Comparison of ENCODE assay signal across 23 cellular contexts in the genomic region with DNA sequence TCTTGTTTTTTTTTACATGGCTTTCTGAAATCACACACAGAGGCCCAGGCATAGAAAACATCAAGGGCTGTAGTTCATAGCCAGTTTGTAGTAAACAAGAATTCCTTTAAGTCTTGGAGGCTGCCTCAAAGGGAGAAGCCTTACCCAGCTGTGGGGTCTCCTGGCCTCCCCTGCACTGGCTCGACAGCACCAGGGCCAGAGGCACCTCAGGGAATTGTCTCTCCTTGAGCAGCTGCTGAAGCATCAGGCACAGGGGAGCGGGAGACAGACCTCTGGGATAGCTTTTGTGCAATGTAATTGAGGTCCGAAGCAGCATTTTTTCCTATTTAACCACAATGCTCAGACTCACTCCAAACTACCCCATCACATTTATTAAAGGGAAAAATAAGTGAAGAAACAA.
DNase-seq lines count a peak whose midpoint lies in the region; ATAC-seq and TF ChIP-seq lines count a peak whose summit lies in the region.
"Had no signal": no experiment of that assay in that cellular context is flagged by ENCODE, and none has a peak within 500 bp of the region (broad histone marks: within the 10 kb centered on the region; RNA-seq: fewer than 3 reads in every experiment).

No MANE protein-coding gene starts in this region.

- H3K27ac Mint-ChIP-seq in WTC11 (no peak overlapping the region), neural progenitor cell (no peak overlapping the region)
- H3K27ac Mint-ChIP-seq: CD14-positive monocyte; CD4-positive, alpha-beta T cell; CD8-positive, alpha-beta memory T cell had no signal

- no peak overlapping the region for H2AFZ ChIP-seq in neural progenitor cell (replicated peaks)

- H3K4me3 Mint-ChIP-seq in WTC11 (no peak overlapping the region), neural progenitor cell (no peak overlapping the region)
- H3K4me3 Mint-ChIP-seq: CD14-positive monocyte; CD4-positive, alpha-beta T cell; CD8-positive, alpha-beta memory T cell had no signal

- no peaks in the 10 kb centered on the region for H3K27me3 ChIP-seq in neural progenitor cell
- H3K27me3 ChIP-seq: BE2C; BLaER1 treated with 17β-estradiol and CSF1 and Interleukin-3, amounts not matched to agents 10 nM and 100 nM had no signal

- H3K4me2 ChIP-seq in neural progenitor cell = no peak overlapping the region
- H3K4me2 ChIP-seq: A549; BLaER1 treated with 17β-estradiol and CSF1 and Interleukin-3, amounts not matched to agents 10 nM and 100 nM had no signal

- no peaks in the 10 kb centered on the region for H4K20me1 ChIP-seq in neural progenitor cell (ENCODE audit: low read depth)
- H4K20me1 ChIP-seq: BLaER1 treated with 17β-estradiol and CSF1 and Interleukin-3, amounts not matched to agents 10 nM and 100 nM had no signal

- POLR2A ChIA-PET in WTC11 (lab: Charles Lee) = no interaction called here

- peaks cover 3% of the 10 kb centered on the region for H3K4me1 ChIP-seq in neural progenitor cell
- H3K4me1 ChIP-seq: A549; BE2C; BLaER1 treated with 17β-estradiol and CSF1 and Interleukin-3, amounts not matched to agents 10 nM and 100 nM had no signal

- H3K27ac ChIP-seq in neural progenitor cell = no peak overlapping the region
- H3K27ac ChIP-seq: A549; BLaER1 treated with 17β-estradiol and CSF1 and Interleukin-3, amounts not matched to agents 10 nM and 100 nM had no signal

- DNase-seq in NCI-H82 (lab: John Stamatoyannopoulos, UW) (peak; percentile 46), NCI-H82 treated with DMSO at 0.1 percent for 48 hours (lab: John Stamatoyannopoulos, UW; ENCODE audit: unreplicated experiment) (no peak), NCI-H2171 (lab: John Stamatoyannopoulos, UW) (peak; percentile 26), WTC11 (ENCODE audit: low spot score) (no peak), neural progenitor cell (ENCODE audit: low spot score) (peak; percentile 15), LoVo (ENCODE audit: low spot score) (no peak), KBM-7 (no peak), NCI-H2196 treated with DMSO at 0.1 percent for 48 hours (lab: John Stamatoyannopoulos, UW; ENCODE audit: unreplicated experiment) (no peak)
- DNase-seq: 8988T; ACHN; AML-193; BE2C; CD4-positive, alpha-beta T cell; CD8-positive, alpha-beta memory T cell; DMS153; DND-41; GDM1; GOT3; HCEC 1CT had no signal

- no peak overlapping the region for H3K9ac ChIP-seq in neural progenitor cell
- H3K9ac ChIP-seq: BLaER1 treated with 17β-estradiol and CSF1 and Interleukin-3, amounts not matched to agents 10 nM and 100 nM had no signal

- H3K9me3 ChIP-seq in neural progenitor cell (ENCODE audit: low read depth) = no peaks in the 10 kb centered on the region
- H3K9me3 ChIP-seq: A549; BE2C; BLaER1 treated with 17β-estradiol and CSF1 and Interleukin-3, amounts not matched to agents 10 nM and 100 nM had no signal

- in situ Hi-C loops in KBM-7 (cut with MboI; ENCODE audit: low pct_unique_long_range_greater_than_20kb, low sequenced_read_pairs) = no loop called here

- ATAC-seq in WTC11 = peak; percentile 57
- ATAC-seq: A549, GM12878 had no signal

- no peaks in the 10 kb centered on the region for H3K36me3 ChIP-seq in neural progenitor cell
- H3K36me3 ChIP-seq: BE2C; BLaER1 treated with 17β-estradiol and CSF1 and Interleukin-3, amounts not matched to agents 10 nM and 100 nM had no signal

- no peak overlapping the region for H3K4me3 ChIP-seq in neural progenitor cell
- H3K4me3 ChIP-seq: A549; BLaER1 treated with 17β-estradiol and CSF1 and Interleukin-3, amounts not matched to agents 10 nM and 100 nM; GM12878 had no signal

- TF ChIP-seq CTCF in WTC11 (IDR thresholded peaks at IDR 0.05) = no peak
- no peak for TF ChIP-seq CTCF in neural progenitor cell (IDR thresholded peaks at IDR 0.05)

- H3K9me3 Mint-ChIP-seq in WTC11 (peaks cover 3% of the 10 kb centered on the region; the same call in 1 of the 2 replicates), neural progenitor cell (no peaks in the 10 kb centered on the region)
- H3K9me3 Mint-ChIP-seq: CD14-positive monocyte; CD4-positive, alpha-beta T cell; CD8-positive, alpha-beta memory T cell had no signal

- H3K36me3 Mint-ChIP-seq in WTC11 (no peaks in the 10 kb centered on the region), neural progenitor cell (no peaks in the 10 kb centered on the region)
- H3K36me3 Mint-ChIP-seq: CD14-positive monocyte; CD8-positive, alpha-beta memory T cell had no signal

- H3K79me2 ChIP-seq in neural progenitor cell (ENCODE audit: low read depth) = no peaks in the 10 kb centered on the region

- H3K4me1 Mint-ChIP-seq in WTC11 (no peaks in the 10 kb centered on the region), neural progenitor cell (no peaks in the 10 kb centered on the region)
- H3K4me1 Mint-ChIP-seq: CD8-positive, alpha-beta memory T cell had no signal

- CTCF ChIA-PET in WTC11 (lab: Charles Lee) = interaction anchor here (0.8 to 1.4 kb wide), 3 partner anchors 72 to 155 kb away, joined by 3 to 5 read pairs (median 3); no protein-coding TSS in a partner anchor

- H3K27me3 Mint-ChIP-seq in WTC11 (ENCODE audit: low read depth) (no peaks in the 10 kb centered on the region), neural progenitor cell (ENCODE audit: insufficient read depth, low read depth) (no peaks in the 10 kb centered on the region)

- no peaks in the 10 kb centered on the region for H3F3A ChIP-seq in neural progenitor cell (ENCODE audit: low read depth)

TF ChIP-seq in WTC11, 78 proteins besides CTCF, POLR2A, EP300 and RAD21:
- TF ChIP-seq, protein P1, sequence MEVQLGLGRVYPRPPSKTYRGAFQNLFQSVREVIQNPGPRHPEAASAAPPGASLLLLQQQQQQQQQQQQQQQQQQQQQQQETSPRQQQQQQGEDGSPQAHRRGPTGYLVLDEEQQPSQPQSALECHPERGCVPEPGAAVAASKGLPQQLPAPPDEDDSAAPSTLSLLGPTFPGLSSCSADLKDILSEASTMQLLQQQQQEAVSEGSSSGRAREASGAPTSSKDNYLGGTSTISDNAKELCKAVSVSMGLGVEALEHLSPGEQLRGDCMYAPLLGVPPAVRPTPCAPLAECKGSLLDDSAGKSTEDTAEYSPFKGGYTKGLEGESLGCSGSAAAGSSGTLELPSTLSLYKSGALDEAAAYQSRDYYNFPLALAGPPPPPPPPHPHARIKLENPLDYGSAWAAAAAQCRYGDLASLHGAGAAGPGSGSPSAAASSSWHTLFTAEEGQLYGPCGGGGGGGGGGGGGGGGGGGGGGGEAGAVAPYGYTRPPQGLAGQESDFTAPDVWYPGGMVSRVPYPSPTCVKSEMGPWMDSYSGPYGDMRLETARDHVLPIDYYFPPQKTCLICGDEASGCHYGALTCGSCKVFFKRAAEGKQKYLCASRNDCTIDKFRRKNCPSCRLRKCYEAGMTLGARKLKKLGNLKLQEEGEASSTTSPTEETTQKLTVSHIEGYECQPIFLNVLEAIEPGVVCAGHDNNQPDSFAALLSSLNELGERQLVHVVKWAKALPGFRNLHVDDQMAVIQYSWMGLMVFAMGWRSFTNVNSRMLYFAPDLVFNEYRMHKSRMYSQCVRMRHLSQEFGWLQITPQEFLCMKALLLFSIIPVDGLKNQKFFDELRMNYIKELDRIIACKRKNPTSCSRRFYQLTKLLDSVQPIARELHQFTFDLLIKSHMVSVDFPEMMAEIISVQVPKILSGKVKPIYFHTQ (CRISPR knock-in tag; IDR thresholded peaks at IDR 0.05) = no peak
- TF ChIP-seq IRF2 (CRISPR knock-in tag; IDR thresholded peaks at IDR 0.05; ENCODE audit: borderline replicate concordance, low read depth) (no peak), HMGA2 (CRISPR knock-in tag; IDR thresholded peaks at IDR 0.05) (no peak), KAT7 (CRISPR knock-in tag; IDR thresholded peaks at IDR 0.05; ENCODE audit: borderline replicate concordance) (no peak), ZNF138 (CRISPR knock-in tag; conservative IDR thresholded peaks at IDR 0.05) (no peak), ZNF121 (CRISPR knock-in tag; IDR thresholded peaks at IDR 0.05) (no peak), NFATC4 (CRISPR knock-in tag; IDR thresholded peaks at IDR 0.05) (no peak), RELA (CRISPR knock-in tag; IDR thresholded peaks at IDR 0.05; ENCODE audit: borderline replicate concordance) (no peak), MXD4 (CRISPR knock-in tag; IDR thresholded peaks at IDR 0.05; ENCODE audit: borderline replicate concordance) (no peak)
- TF ChIP-seq, protein P2, sequence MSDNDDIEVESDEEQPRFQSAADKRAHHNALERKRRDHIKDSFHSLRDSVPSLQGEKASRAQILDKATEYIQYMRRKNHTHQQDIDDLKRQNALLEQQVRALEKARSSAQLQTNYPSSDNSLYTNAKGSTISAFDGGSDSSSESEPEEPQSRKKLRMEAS (CRISPR knock-in tag; IDR thresholded peaks at IDR 0.05) = no peak
- TF ChIP-seq, protein P3, sequence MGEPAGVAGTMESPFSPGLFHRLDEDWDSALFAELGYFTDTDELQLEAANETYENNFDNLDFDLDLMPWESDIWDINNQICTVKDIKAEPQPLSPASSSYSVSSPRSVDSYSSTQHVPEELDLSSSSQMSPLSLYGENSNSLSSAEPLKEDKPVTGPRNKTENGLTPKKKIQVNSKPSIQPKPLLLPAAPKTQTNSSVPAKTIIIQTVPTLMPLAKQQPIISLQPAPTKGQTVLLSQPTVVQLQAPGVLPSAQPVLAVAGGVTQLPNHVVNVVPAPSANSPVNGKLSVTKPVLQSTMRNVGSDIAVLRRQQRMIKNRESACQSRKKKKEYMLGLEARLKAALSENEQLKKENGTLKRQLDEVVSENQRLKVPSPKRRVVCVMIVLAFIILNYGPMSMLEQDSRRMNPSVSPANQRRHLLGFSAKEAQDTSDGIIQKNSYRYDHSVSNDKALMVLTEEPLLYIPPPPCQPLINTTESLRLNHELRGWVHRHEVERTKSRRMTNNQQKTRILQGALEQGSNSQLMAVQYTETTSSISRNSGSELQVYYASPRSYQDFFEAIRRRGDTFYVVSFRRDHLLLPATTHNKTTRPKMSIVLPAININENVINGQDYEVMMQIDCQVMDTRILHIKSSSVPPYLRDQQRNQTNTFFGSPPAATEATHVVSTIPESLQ (CRISPR knock-in tag; IDR thresholded peaks at IDR 0.05) = no peak
- TF ChIP-seq, protein P4, sequence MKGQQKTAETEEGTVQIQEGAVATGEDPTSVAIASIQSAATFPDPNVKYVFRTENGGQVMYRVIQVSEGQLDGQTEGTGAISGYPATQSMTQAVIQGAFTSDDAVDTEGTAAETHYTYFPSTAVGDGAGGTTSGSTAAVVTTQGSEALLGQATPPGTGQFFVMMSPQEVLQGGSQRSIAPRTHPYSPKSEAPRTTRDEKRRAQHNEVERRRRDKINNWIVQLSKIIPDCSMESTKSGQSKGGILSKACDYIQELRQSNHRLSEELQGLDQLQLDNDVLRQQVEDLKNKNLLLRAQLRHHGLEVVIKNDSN (CRISPR knock-in tag; IDR thresholded peaks at IDR 0.05) = no peak
- TF ChIP-seq, protein P5, sequence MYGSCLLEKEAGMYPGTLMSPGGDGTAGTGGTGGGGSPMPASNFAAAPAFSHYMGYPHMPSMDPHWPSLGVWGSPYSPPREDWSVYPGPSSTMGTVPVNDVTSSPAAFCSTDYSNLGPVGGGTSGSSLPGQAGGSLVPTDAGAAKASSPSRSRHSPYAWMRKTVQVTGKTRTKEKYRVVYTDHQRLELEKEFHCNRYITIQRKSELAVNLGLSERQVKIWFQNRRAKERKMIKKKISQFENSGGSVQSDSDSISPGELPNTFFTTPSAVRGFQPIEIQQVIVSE (CRISPR knock-in tag; IDR thresholded peaks at IDR 0.05; ENCODE audit: borderline replicate concordance) = no peak
TF ChIP-seq in WTC11: peak in this region for 0.

Comparison
In these comparisons a context has a peak if more than half of its experiments do, and no peak if none do; other contexts are left out.
1. DNase-seq: peak in NCI-H82 (single experiment), NCI-H2171 (single experiment) and neural progenitor cell (single experiment); none in NCI-H82 treated with DMSO at 0.1 percent for 48 hours (single experiment), WTC11 (single experiment), LoVo (single experiment), KBM-7 (single experiment) and NCI-H2196 treated with DMSO at 0.1 percent for 48 hours (single experiment).